ENCODE assay signal across 28 cellular contexts in genomic region chr1:67336157-67336556, GRCh38. TPM values are rescaled to one million over a fixed set of nuclear protein-coding genes. Genes with fewer than 3 reads are reported as not detected.
DNase-seq lines count a peak whose midpoint lies in the region; ATAC-seq, FAIRE-seq and TF ChIP-seq lines count a peak whose summit lies in the region.
"Had no signal": no experiment of that assay in that cellular context is flagged by ENCODE, and none has a peak within 500 bp of the region (broad histone marks: within the 10 kb centered on the region; RNA-seq: fewer than 3 reads in every experiment).

No MANE protein-coding gene starts in this region.

- CTCF ChIA-PET in naive thymus-derived CD4-positive, alpha-beta T cell (lab: Charles Lee) = interaction anchor here (0.6 kb wide), 1 partner anchor 23 kb away, joined by 3 read pairs; no protein-coding TSS in a partner anchor

- H3K9me3 ChIP-seq in naive thymus-derived CD4-positive, alpha-beta T cell (ENCODE audit: control insufficient read depth in 2 of 3, low read length in 3 of 3) = no peaks in the 10 kb centered on the region
- H3K9me3 ChIP-seq: heart right ventricle, ovary, upper lobe of right lung had no signal

- POLR2A ChIA-PET in naive thymus-derived CD4-positive, alpha-beta T cell (lab: Charles Lee) = interaction anchor here (0.6 kb wide), 1 partner anchor 23 kb away, joined by 3 read pairs; no protein-coding TSS in a partner anchor

- H3K4me1 ChIP-seq in naive thymus-derived CD4-positive, alpha-beta T cell (ENCODE audit: control insufficient read depth in 2 of 2, insufficient read depth in 2 of 2, low read length in 2 of 2) = peaks cover 17 to 34% of the 10 kb centered on the region in 2 donors
- H3K4me1 ChIP-seq: upper lobe of right lung had no signal

- intact Hi-C loops in activated CD4-positive, alpha-beta T cell treated with anti-CD3 and anti-CD28 coated beads, Interleukin-2, amount 10 ng/mL, durations not matched to agents 24 days and 14 days (cut with micrococcal nuclease) = loop anchor here (5.0 to 10.0 kb wide), 3 partner anchors 166 to 1001 kb away; no protein-coding TSS in a partner anchor
- intact Hi-C loops in activated T-helper 1 cell treated with anti-CD3 and anti-CD28 coated beads, Interleukin-12 subunit alpha, Interleukin-12 subunit beta, Interleukin-2, Interleukin-4 antibody, amounts not matched to agents 30 ng/mL and 10 ng/mL and 1 ng/mL, durations not matched to agents 14 hours and 24 hours and 36 hours (cut with micrococcal nuclease) = loop anchor here (5.0 to 10.0 kb wide), 4 partner anchors 404 to 1521 kb away; no protein-coding TSS in a partner anchor
- intact Hi-C loops in naive thymus-derived CD4-positive, alpha-beta T cell (cut with micrococcal nuclease) = loop anchor here (5.0 to 10.0 kb wide), 6 partner anchors 96 to 1059 kb away; partner anchors contain the start of genes DNAI4 (in 1 of the 2), GADD45A (in 1 of the 2), MIER1 (in 1 of the 2) and SERBP1 (in 1 of the 2)

- H3K4me3 ChIP-seq in naive thymus-derived CD4-positive, alpha-beta T cell (ENCODE audit: low read length) = peak overlapping the region; percentile 20
- H3K4me3 ChIP-seq: heart right ventricle, ovary, SK-N-MC, upper lobe of right lung had no signal

- peak overlapping the region; percentile 85 for H3K27ac Mint-ChIP-seq in activated CD4-positive, alpha-beta T cell treated with anti-CD3 and anti-CD28 coated beads, Interleukin-2, amount 10 ng/mL, durations not matched to agents 24 days and 14 days
- peak overlapping the region; percentile 99 for H3K27ac Mint-ChIP-seq in activated T-helper 1 cell treated with anti-CD3 and anti-CD28 coated beads, Interleukin-12 subunit alpha, Interleukin-12 subunit beta, Interleukin-2, Interleukin-4 antibody, amounts not matched to agents 30 ng/mL and 10 ng/mL and 1 ng/mL, durations not matched to agents 14 hours and 24 hours and 36 hours
- peak overlapping the region in 4 of 9 donors; percentile 60 to 87 (median 62) for H3K27ac Mint-ChIP-seq in naive thymus-derived CD4-positive, alpha-beta T cell
- H3K27ac Mint-ChIP-seq: activated B cell treated with CpG ODN at 0.5 μM for 24 hours, nephron had no signal

- H3K9me3 Mint-ChIP-seq in activated CD4-positive, alpha-beta T cell treated with anti-CD3 and anti-CD28 coated beads, Interleukin-2, amount 10 ng/mL, durations not matched to agents 24 days and 14 days = no peaks in the 10 kb centered on the region
- H3K9me3 Mint-ChIP-seq in activated T-helper 1 cell treated with anti-CD3 and anti-CD28 coated beads, Interleukin-12 subunit alpha, Interleukin-12 subunit beta, Interleukin-2, Interleukin-4 antibody, amounts not matched to agents 30 ng/mL and 10 ng/mL and 1 ng/mL, durations not matched to agents 14 hours and 24 hours and 36 hours = no peaks in the 10 kb centered on the region
- peaks cover 0 to under 1% (median 0%) of the 10 kb centered on the region in 11 donors for H3K9me3 Mint-ChIP-seq in naive thymus-derived CD4-positive, alpha-beta T cell
- H3K9me3 Mint-ChIP-seq: activated B cell treated with CpG ODN at 0.5 μM for 24 hours, nephron had no signal

- peak overlapping the region; percentile 78 for H3K4me3 Mint-ChIP-seq in activated CD4-positive, alpha-beta T cell treated with anti-CD3 and anti-CD28 coated beads, Interleukin-2, amount 10 ng/mL, durations not matched to agents 24 days and 14 days
- H3K4me3 Mint-ChIP-seq in activated T-helper 1 cell treated with anti-CD3 and anti-CD28 coated beads, Interleukin-12 subunit alpha, Interleukin-12 subunit beta, Interleukin-2, Interleukin-4 antibody, amounts not matched to agents 30 ng/mL and 10 ng/mL and 1 ng/mL, durations not matched to agents 14 hours and 24 hours and 36 hours = peak overlapping the region; percentile 70
- peak overlapping the region in 9 of 10 donors; percentile 8 to 87 (median 66) for H3K4me3 Mint-ChIP-seq in naive thymus-derived CD4-positive, alpha-beta T cell
- H3K4me3 Mint-ChIP-seq: activated B cell treated with CpG ODN at 0.5 μM for 24 hours, nephron had no signal

- no peaks in the 10 kb centered on the region for H3K36me3 ChIP-seq in naive thymus-derived CD4-positive, alpha-beta T cell (ENCODE audit: control insufficient read depth in 2 of 3, insufficient read depth in 3 of 3, low read length in 3 of 3)
- H3K36me3 ChIP-seq: heart right ventricle, ovary, upper lobe of right lung had no signal

- peaks cover 83% of the 10 kb centered on the region for H3K4me1 Mint-ChIP-seq in activated CD4-positive, alpha-beta T cell treated with anti-CD3 and anti-CD28 coated beads, Interleukin-2, amount 10 ng/mL, durations not matched to agents 24 days and 14 days
- peaks cover 77% of the 10 kb centered on the region for H3K4me1 Mint-ChIP-seq in activated T-helper 1 cell treated with anti-CD3 and anti-CD28 coated beads, Interleukin-12 subunit alpha, Interleukin-12 subunit beta, Interleukin-2, Interleukin-4 antibody, amounts not matched to agents 30 ng/mL and 10 ng/mL and 1 ng/mL, durations not matched to agents 14 hours and 24 hours and 36 hours (ENCODE audit: low read depth)
- H3K4me1 Mint-ChIP-seq in naive thymus-derived CD4-positive, alpha-beta T cell = peaks cover 25 to 86% (median 62%) of the 10 kb centered on the region in 7 donors

- no peak for TF ChIP-seq POLR2A in H54 (IDR thresholded peaks at IDR 0.05; ENCODE audit: low read depth, low read length)

- peak; percentile 18 for ATAC-seq in GM21423 (IDR thresholded peaks at IDR 0.05; ENCODE audit: unreplicated experiment)
- ATAC-seq in naive thymus-derived CD4-positive, alpha-beta T cell = peak; percentile 49
- ATAC-seq: heart right ventricle, left lobe of liver, right cardiac atrium, upper lobe of right lung had no signal

- H3K36me3 Mint-ChIP-seq in activated CD4-positive, alpha-beta T cell treated with anti-CD3 and anti-CD28 coated beads, Interleukin-2, amount 10 ng/mL, durations not matched to agents 24 days and 14 days (ENCODE audit: low read depth) = peaks cover 86% of the 10 kb centered on the region
- H3K36me3 Mint-ChIP-seq in activated T-helper 1 cell treated with anti-CD3 and anti-CD28 coated beads, Interleukin-12 subunit alpha, Interleukin-12 subunit beta, Interleukin-2, Interleukin-4 antibody, amounts not matched to agents 30 ng/mL and 10 ng/mL and 1 ng/mL, durations not matched to agents 14 hours and 24 hours and 36 hours (ENCODE audit: low read depth) = peaks cover 75% of the 10 kb centered on the region
- H3K36me3 Mint-ChIP-seq in naive thymus-derived CD4-positive, alpha-beta T cell = peaks cover 0 to 54% (median 0%) of the 10 kb centered on the region in 5 donors

- H3K27me3 ChIP-seq in naive thymus-derived CD4-positive, alpha-beta T cell (ENCODE audit: control insufficient read depth in 2 of 2, insufficient read depth in 2 of 2, low read length in 2 of 2) = no peaks in the 10 kb centered on the region
- H3K27me3 ChIP-seq: heart right ventricle, ovary, upper lobe of right lung had no signal

- no peak overlapping the region for H3K27ac ChIP-seq in naive thymus-derived CD4-positive, alpha-beta T cell (ENCODE audit: low read depth, low read length)
- H3K27ac ChIP-seq: epithelial cell of prostate, heart right ventricle, ovary, SK-N-MC, upper lobe of right lung had no signal

- DNase-seq in activated CD4-positive, alpha-beta T cell treated with anti-CD3 and anti-CD28 coated beads, Interleukin-2, amount 10 ng/mL, durations not matched to agents 24 days and 14 days = peak; percentile 82
- no peak for DNase-seq in activated CD4-positive, alpha-beta T cell treated with anti-CD3 and anti-CD28 coated beads, Interleukin-2, amount 50 U/mL, for 4 hours
- DNase-seq in activated T-helper 1 cell treated with anti-CD3 and anti-CD28 coated beads, Interleukin-12 subunit alpha, Interleukin-12 subunit beta, Interleukin-2, Interleukin-4 antibody, amounts not matched to agents 30 ng/mL and 10 ng/mL and 1 ng/mL, durations not matched to agents 14 hours and 24 hours and 36 hours (ENCODE audit: low spot score) = peak; percentile 39
- peak in 2 of 9 donors; percentile 6 to 8 for DNase-seq in naive thymus-derived CD4-positive, alpha-beta T cell
- DNase-seq in HUDEP-2 (lab: John Stamatoyannopoulos, UW; ENCODE audit: unreplicated experiment in 76 of 76) (no peak), H54 (ENCODE audit: insufficient read length, low spot score) (no peak), C1 segment of cervical spinal cord (lab: John Stamatoyannopoulos, UW) (no peak)
- DNase-seq: 8988T; activated B cell treated with CpG ODN at 0.5 μM for 24 hours; activated gamma-delta T cell; cerebellar nuclear complex; HCEC 1CT; heart right ventricle; KG1; NCI-H146; NCI-H2171; NCI-H524; ovary; right cardiac atrium; RPMI8226; stimulated activated CD4-positive, alpha-beta T cell treated with anti-CD3 and anti-CD28 coated beads, Interleukin-12 subunit alpha, Interleukin-12 subunit beta, amount 100 ng/mL, for 4 hours; substantia nigra; upper lobe of right lung had no signal

- no peaks in the 10 kb centered on the region for H3K27me3 Mint-ChIP-seq in activated CD4-positive, alpha-beta T cell treated with anti-CD3 and anti-CD28 coated beads, Interleukin-2, amount 10 ng/mL, durations not matched to agents 24 days and 14 days
- H3K27me3 Mint-ChIP-seq in activated T-helper 1 cell treated with anti-CD3 and anti-CD28 coated beads, Interleukin-12 subunit alpha, Interleukin-12 subunit beta, Interleukin-2, Interleukin-4 antibody, amounts not matched to agents 30 ng/mL and 10 ng/mL and 1 ng/mL, durations not matched to agents 14 hours and 24 hours and 36 hours (ENCODE audit: insufficient read depth) = no peaks in the 10 kb centered on the region
- no peaks in the 10 kb centered on the region for H3K27me3 Mint-ChIP-seq in naive thymus-derived CD4-positive, alpha-beta T cell
- H3K27me3 Mint-ChIP-seq: activated B cell treated with CpG ODN at 0.5 μM for 24 hours had no signal

- FAIRE-seq in H54 (lab: Jason Lieb, UNC) = no peak

RNA-seq across cellular contexts. Expression of gene IL12RB2, which starts 28.5 kb away (rescaled TPM):
- total RNA-seq in activated CD4-positive, alpha-beta T cell treated with anti-CD3 and anti-CD28 coated beads, Interleukin-2, amount 10 ng/mL, durations not matched to agents 24 days and 14 days = 138 and 146 TPM in 2 replicates
- total RNA-seq in activated T-helper 1 cell treated with anti-CD3 and anti-CD28 coated beads, Interleukin-12 subunit alpha, Interleukin-12 subunit beta, Interleukin-2, Interleukin-4 antibody, amounts not matched to agents 30 ng/mL and 10 ng/mL and 1 ng/mL, durations not matched to agents 14 hours and 24 hours and 36 hours = 218 and 221 TPM in 2 replicates
- total RNA-seq in naive thymus-derived CD4-positive, alpha-beta T cell = 10 to 100 TPM in 1 of 5 experiments, 1 to 10 TPM in 2, under 1 TPM in 2; 0.38 to 78.1 (median 1.1) TPM
- under 1 TPM; 0.47 to 0.60 TPM for polyA plus RNA-seq in naive thymus-derived CD4-positive, alpha-beta T cell

Comparison
In these comparisons a context has a peak if more than half of its experiments do, and no peak if none do; other contexts are left out.
1. DNase-seq: peak in activated CD4-positive, alpha-beta T cell treated with anti-CD3 and anti-CD28 coated beads, Interleukin-2, amount 10 ng/mL, durations not matched to agents 24 days and 14 days (single experiment) and activated T-helper 1 cell treated with anti-CD3 and anti-CD28 coated beads, Interleukin-12 subunit alpha, Interleukin-12 subunit beta, Interleukin-2, Interleukin-4 antibody, amounts not matched to agents 30 ng/mL and 10 ng/mL and 1 ng/mL, durations not matched to agents 14 hours and 24 hours and 36 hours (single experiment); none in activated CD4-positive, alpha-beta T cell treated with anti-CD3 and anti-CD28 coated beads, Interleukin-2, amount 50 U/mL, for 4 hours (0 of 2), HUDEP-2 (0 of 76), H54 (single experiment) and C1 segment of cervical spinal cord (0 of 14).
2. Peak in every context shown above with its lines, with median percentiles within 50 percentile points of each other: H3K4me3 Mint-ChIP-seq.